10 cellular contexts compared by ENCODE assay signal in genomic region chr1:202207292-202207691, GRCh38. TPM values are rescaled to one million over a fixed set of nuclear protein-coding genes. Genes with fewer than 3 reads are reported as not detected.
DNase-seq lines count a peak whose midpoint lies in the region; ATAC-seq, FAIRE-seq and TF ChIP-seq lines count a peak whose summit lies in the region.
"Had no signal": no experiment of that assay in that cellular context is flagged by ENCODE, and none has a peak within 500 bp of the region (broad histone marks: within the 10 kb centered on the region; RNA-seq: fewer than 3 reads in every experiment).

No MANE protein-coding gene starts in this region.

- no peak overlapping the region; the same call in 1 of the 2 replicates for H2AK5ac ChIP-seq in H1 (ENCODE audit: low read depth, low read length)

- peak; percentile 48 to 59 (median 51) for TF ChIP-seq CTCF in H1 (IDR thresholded peaks at IDR 0.05; ENCODE audit: control extremely low read depth in 1 of 3, insufficient read depth in 1 of 3, low read depth in 1 of 3, low read length in 3 of 3)
- peak; percentile 19 for TF ChIP-seq CTCF in progenitor cell of endocrine pancreas (IDR thresholded peaks at IDR 0.05; ENCODE audit: unreplicated experiment)

- H4K8ac ChIP-seq in H1 (ENCODE audit: extremely low read depth, insufficient read depth, low read length), result no peak overlapping the region

- no peaks in the 10 kb centered on the region for H3K9me3 Mint-ChIP-seq in progenitor cell of endocrine pancreas (ENCODE audit: low read depth)

- no peak overlapping the region for H3K4ac ChIP-seq in H1 (replicated peaks; ENCODE audit: insufficient read length, low read depth, low read length)

- no peak overlapping the region for H2AFZ ChIP-seq in H1 (ENCODE audit: low read length)

- no peak overlapping the region for H3K27ac Mint-ChIP-seq in progenitor cell of endocrine pancreas

- WGBS in H1 (ENCODE audit: extremely low coverage in 1 of 2, insufficient coverage in 1 of 2, insufficient read length in 1 of 2, insufficient replicate concordance in 2 of 2, low coverage in 1 of 2, low lambda C conversion rate in 2 of 2, missing lambda C conversion rate in 1 of 2), 2 experiments, result 71% methylated on average over 1 of the region's 1 CpG; no CpG with 5 or more reads in 1 of the 2 experiments

- POLR2A ChIA-PET in H1 (lab: Charles Lee; ENCODE audit: partially characterized antibody), result no interaction called here

- no peak for FAIRE-seq in H1 (lab: Jason Lieb, UNC)

- H4K20me1 ChIP-seq in H1 (replicated peaks in 1 of 2; ENCODE audit: control insufficient read depth in 1 of 2, insufficient read depth in 2 of 2, low read length in 2 of 2), result peaks cover 0 to 3% of the 10 kb centered on the region in 2 experiments

- H3K4me2 ChIP-seq in H1 (ENCODE audit: insufficient read depth in 1 of 2, low read depth in 2 of 2, low read length in 2 of 2), result no peak overlapping the region

- H3K9me3 ChIP-seq in H1 (ENCODE audit: insufficient read depth in 2 of 2, low read depth in 1 of 2, low read length in 1 of 2), result no peaks in the 10 kb centered on the region

- no peak overlapping the region for H3K14ac ChIP-seq in H1 (ENCODE audit: insufficient read length)

- no peak overlapping the region for H3K18ac ChIP-seq in H1 (ENCODE audit: extremely low read depth, low read length)

- no peak overlapping the region for H2BK5ac ChIP-seq in H1 (ENCODE audit: low read depth, low read length)

- peaks cover 0 to 2% (median 0%) of the 10 kb centered on the region in 4 experiments; a peak in 1 of 7 replicates for H3K4me1 ChIP-seq in H1 (replicated peaks in 1 of 4; ENCODE audit: control insufficient read depth in 3 of 4, insufficient read depth in 4 of 4, low read length in 3 of 4)

- H3K4me1 Mint-ChIP-seq in progenitor cell of endocrine pancreas (ENCODE audit: low read depth), result no peaks in the 10 kb centered on the region

- H3K4me3 ChIP-seq in H1 (ENCODE audit: extremely low read depth in 1 of 4, insufficient read depth in 2 of 4, low read depth in 3 of 4, low read length in 4 of 4), result no peak overlapping the region

- H3K36me3 ChIP-seq in H1 (ENCODE audit: control insufficient read depth in 2 of 4, insufficient read depth in 4 of 4, low read length in 3 of 4), result no peaks in the 10 kb centered on the region

- H2BK12ac ChIP-seq in H1 (ENCODE audit: low read depth, low read length), result no peak overlapping the region

- ATAC-seq in HG03342 (IDR thresholded peaks at IDR 0.05; ENCODE audit: unreplicated experiment) (no peak), HG03097 (IDR thresholded peaks at IDR 0.05; ENCODE audit: low FRiP score, unreplicated experiment) (no peak)
- ATAC-seq: activated CD4-positive, CD25-positive, alpha-beta regulatory T cell treated with anti-CD3 and anti-CD28 coated beads, Interleukin-2, amount 50 U/mL, for 24 hours had no signal

- no peak overlapping the region for H3K9ac ChIP-seq in H1 (replicated peaks in 1 of 4; ENCODE audit: extremely low read depth in 1 of 4, low read depth in 3 of 4, low read length in 3 of 4)

- H2BK15ac ChIP-seq in H1 (ENCODE audit: low read length), result no peak overlapping the region

- DNase-seq in GM03348 (ENCODE audit: low spot score), result peak; percentile 51
- peak; percentile 74 for DNase-seq in NCI-H446 treated with DMSO at 0.1 percent for 48 hours (lab: John Stamatoyannopoulos, UW)
- no peak for DNase-seq in H1 (ENCODE audit: low read depth in 1 of 2, low spot score in 2 of 2)
- DNase-seq in progenitor cell of endocrine pancreas (ENCODE audit: low spot score, unreplicated experiment), result no peak
- DNase-seq in NCI-H2029 treated with DMSO at 0.1 percent for 48 hours (lab: John Stamatoyannopoulos, UW), result no peak
- DNase-seq in mesenteric fat pad (ENCODE audit: low spot score), result no peak
- DNase-seq: central memory CD4-positive, alpha-beta T cell had no signal

- no peak overlapping the region for H4K5ac ChIP-seq in H1 (ENCODE audit: insufficient read length, low read depth, low read length)

- no peak overlapping the region for H4K91ac ChIP-seq in H1 (replicated peaks; ENCODE audit: insufficient read length, low read length)

- TF ChIP-seq POLR2A in H1 (IDR thresholded peaks at IDR 0.05; ENCODE audit: control extremely low read depth in 1 of 2, low read depth in 2 of 2, low read length in 2 of 2), result no peak

- CTCF ChIA-PET in H1 (lab: Charles Lee; ENCODE audit: partially characterized antibody), result interaction anchor here (0.6 to 14.5 kb wide), 15 partner anchors 13 to 1143 kb away, joined by 3 to 249 read pairs (median 5); partner anchors contain the start of gene LGR6

- no peak overlapping the region for H2BK120ac ChIP-seq in H1 (replicated peaks; ENCODE audit: low read depth, low read length)

- H3K27me3 ChIP-seq in H1 (replicated peaks in 1 of 4; ENCODE audit: control insufficient read depth in 3 of 4, extremely low read depth in 1 of 4, insufficient read depth in 3 of 4, low read length in 3 of 4), result peaks cover 0 to 2% (median 0%) of the 10 kb centered on the region in 4 experiments; a peak in 1 of 7 replicates

- H3K4me3 Mint-ChIP-seq in progenitor cell of endocrine pancreas (ENCODE audit: low read depth), result no peak overlapping the region

- peaks cover 27% of the 10 kb centered on the region for H3K27me3 Mint-ChIP-seq in progenitor cell of endocrine pancreas

- no peak overlapping the region for H2BK20ac ChIP-seq in H1 (ENCODE audit: low read length)

- peak; percentile 32 to 48; a peak in 3 of 4 replicates for TF ChIP-seq RAD21 in H1 (IDR thresholded peaks at IDR 0.05 in 1 of 2, conservative IDR thresholded peaks at IDR 0.05 in 1 of 2; ENCODE audit: low read depth in 2 of 2, low read length in 2 of 2)

- no peak for TF ChIP-seq EP300 in H1 (IDR thresholded peaks at IDR 0.05; ENCODE audit: borderline replicate concordance in 1 of 2, low read depth in 2 of 2, low read length in 2 of 2)

- H3K36me3 Mint-ChIP-seq in progenitor cell of endocrine pancreas (ENCODE audit: insufficient read depth), result no peaks in the 10 kb centered on the region

- no peaks in the 10 kb centered on the region; the same call in 1 of the 2 replicates for H3K79me1 ChIP-seq in H1 (ENCODE audit: low read depth, low read length)

- H3K79me2 ChIP-seq in H1 (ENCODE audit: control insufficient read depth in 1 of 2, insufficient read depth in 2 of 2, low read length in 2 of 2), result no peaks in the 10 kb centered on the region

- no peak overlapping the region for H3K27ac ChIP-seq in H1 (ENCODE audit: low read depth, low read length)

- no peak overlapping the region for H3K23ac ChIP-seq in H1 (ENCODE audit: insufficient read length)

- H3K56ac ChIP-seq in H1 (replicated peaks; ENCODE audit: insufficient read length, low read depth, low read length), result no peak overlapping the region

- peaks cover 18% of the 10 kb centered on the region; the same call in 1 of the 2 replicates for H3K23me2 ChIP-seq in H1 (ENCODE audit: low read depth, low read length)

TF ChIP-seq in H1, 55 proteins besides CTCF, POLR2A, EP300 and RAD21:
- TF ChIP-seq SP4 (IDR thresholded peaks at IDR 0.05; ENCODE audit: low read length) (no peak), POLR2AphosphoS5 (IDR thresholded peaks at IDR 0.05; ENCODE audit: low read depth, low read length) (no peak), YY1 (IDR thresholded peaks at IDR 0.05; ENCODE audit: low read depth, low read length) (no peak), CBX8 (IDR thresholded peaks at IDR 0.05; ENCODE audit: borderline replicate concordance, low read depth, low read length) (no peak), EGR1 (IDR thresholded peaks at IDR 0.05; ENCODE audit: borderline replicate concordance, low read depth, low read length) (no peak)

RNA-seq across cellular contexts. Expression of gene LGR6, which starts 13.7 kb away (rescaled TPM):
- total RNA-seq in H1 (2021; fragmentation: NEBNext Ultra II Directional; extraction: Animal tissue kit (Norgen Biotek cat#: 25700)), result 0.50 and 1.1 TPM in 2 replicates
- 1.0 and 1.3 TPM in 2 replicates for polyA plus RNA-seq in H1 (2011; rRNA removed)
- 0.56 TPM for polyA plus RNA-seq in H1 (2011; cell fraction: cytosol; rRNA removed)
- polyA plus RNA-seq in H1 (2011; cell fraction: nucleus; rRNA removed), result 1.6 TPM
- 0.36 to 1.2 TPM (median 0.82 TPM) in 4 replicates for polyA plus RNA-seq in H1 (2012, experiment 1 of 2)
- 0.59 TPM for polyA plus RNA-seq in H1 (2012, experiment 2 of 2)
- 1.0 TPM for polyA plus RNA-seq in H1 (2013, experiment 1 of 2)
- 1.0 TPM for polyA plus RNA-seq in H1 (2013, experiment 2 of 2)
- 0.66 and 0.91 TPM in 2 replicates for polyA minus RNA-seq in H1 (2011; rRNA and poly(A)+ RNA removed)
- 2.3 TPM for polyA minus RNA-seq in H1 (2011; cell fraction: cytosol; rRNA and poly(A)+ RNA removed)
- polyA minus RNA-seq in H1 (2011; cell fraction: nucleus; rRNA and poly(A)+ RNA removed), result 1.7 TPM
- total RNA-seq in progenitor cell of endocrine pancreas (0.47 and 0.50 TPM in 2 replicates), mesenteric fat pad (0.35 TPM)

RNA-seq across cellular contexts. Expression of gene PTPN7, which starts 46.9 kb away (rescaled TPM):
- total RNA-seq in H1 (2021; fragmentation: NEBNext Ultra II Directional; extraction: Animal tissue kit (Norgen Biotek cat#: 25700)), result not detected in 2 replicates
- polyA plus RNA-seq in H1 (2011; rRNA removed), result 0.20 TPM in 2 replicates
- 0.31 TPM for polyA plus RNA-seq in H1 (2011; cell fraction: cytosol; rRNA removed)
- polyA plus RNA-seq in H1 (2011; cell fraction: nucleus; rRNA removed), result 0.46 TPM
- polyA plus RNA-seq in H1 (2012, experiment 1 of 2), result 0.11 to 0.37 TPM (median 0.14 TPM) in 3 of 4 replicates, not detected in the other
- 0.13 TPM for polyA plus RNA-seq in H1 (2012, experiment 2 of 2)
- polyA plus RNA-seq in H1 (2013, experiment 1 of 2), result 0.12 TPM
- polyA plus RNA-seq in H1 (2013, experiment 2 of 2), result 0.11 TPM
- 0.10 TPM in 1 of 2 replicates, not detected in the other for polyA minus RNA-seq in H1 (2011; rRNA and poly(A)+ RNA removed)
- not detected for polyA minus RNA-seq in H1 (2011; cell fraction: cytosol; rRNA and poly(A)+ RNA removed)
- not detected for polyA minus RNA-seq in H1 (2011; cell fraction: nucleus; rRNA and poly(A)+ RNA removed)
- total RNA-seq in progenitor cell of endocrine pancreas (not detected in 2 replicates), mesenteric fat pad (3.0 TPM)

Comparison
In these comparisons a context has a peak if more than half of its experiments do, and no peak if none do; other contexts are left out.
1. DNase-seq: peak in GM03348 (single experiment) and NCI-H446 treated with DMSO at 0.1 percent for 48 hours (single experiment); none in H1 (0 of 2), progenitor cell of endocrine pancreas (single experiment), NCI-H2029 treated with DMSO at 0.1 percent for 48 hours (single experiment) and mesenteric fat pad (single experiment).